28 cellular contexts compared by ENCODE assay signal in the genomic region with DNA sequence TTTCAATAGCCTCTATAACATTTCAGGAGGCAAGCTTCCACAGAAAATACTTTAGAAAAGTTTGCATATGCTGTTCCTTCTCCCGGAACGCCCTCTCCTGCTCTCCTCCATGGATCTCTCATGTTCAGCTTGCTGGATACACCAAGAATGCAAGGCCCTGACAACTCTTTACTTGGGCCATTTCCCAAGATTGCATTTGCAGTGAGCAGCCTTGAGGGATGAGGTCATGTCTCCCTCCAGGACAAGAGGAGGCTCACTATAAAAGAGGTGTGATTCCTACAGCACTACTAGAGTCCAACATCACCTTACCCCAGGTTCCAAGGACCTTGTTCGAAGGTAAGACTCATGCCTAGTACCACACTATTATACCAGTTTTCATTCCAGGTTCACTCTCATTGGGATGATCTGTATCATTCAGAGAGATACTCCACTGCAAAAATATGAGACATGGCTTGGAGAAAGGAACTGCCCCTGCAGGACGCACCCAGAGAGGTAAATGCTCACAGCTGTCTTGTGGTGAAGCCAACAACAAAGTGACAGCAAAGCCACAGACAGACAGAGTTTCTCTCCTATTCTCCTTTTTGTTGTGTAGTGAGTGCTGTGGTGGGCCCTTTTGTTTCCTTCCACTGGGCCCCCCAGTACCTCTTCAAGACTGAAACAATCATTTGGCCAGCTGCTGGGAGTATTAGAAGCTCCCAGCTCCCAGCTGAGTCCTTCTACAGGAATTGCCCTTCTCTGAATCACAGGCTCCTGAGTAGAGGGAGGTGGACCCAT.
DNase-seq lines count a peak whose midpoint lies in the region; ATAC-seq and TF ChIP-seq lines count a peak whose summit lies in the region.
"Had no signal": no experiment of that assay in that cellular context is flagged by ENCODE, and none has a peak within 500 bp of the region (broad histone marks: within the 10 kb centered on the region; RNA-seq: fewer than 3 reads in every experiment).

No MANE protein-coding gene starts in this region.

- DNase-seq in EL (peak; percentile 26), NCI-H226 (peak; percentile 20), fibroblast of gingiva (ENCODE audit: low read depth) (peak; percentile 28), gastrocnemius medialis (no peak), SHP77 (lab: John Stamatoyannopoulos, UW) (no peak), NCI-H2227 (lab: John Stamatoyannopoulos, UW; ENCODE audit: unreplicated experiment) (no peak), HK-2 (ENCODE audit: unreplicated experiment) (no peak)
- DNase-seq: activated CD4-positive, alpha-beta T cell treated with anti-CD3 and anti-CD28 coated beads for 48 hours; activated CD8-positive, alpha-beta memory T cell treated with anti-CD3 and anti-CD28 coated beads for 24 hours; body of pancreas; COR-L47; GF-D8; Kasumi-1; left cardiac atrium; NCI-H1436; NCI-H2081; NCI-H2227 treated with DMSO at 0.1 percent for 48 hours; nephron progenitor cell; substantia nigra; T1000 had no signal

- in situ Hi-C loops in gastrocnemius medialis (cut with MboI; ENCODE audit: low sequenced_read_pairs in 4 of 4): no loop called here

- intact Hi-C loops in gastrocnemius medialis (cut with DNase I; ENCODE audit: low total_unique reads): no loop called here

- no peaks in the 10 kb centered on the region for H3K36me3 ChIP-seq in gastrocnemius medialis

- H3K27me3 ChIP-seq in gastrocnemius medialis: no peaks in the 10 kb centered on the region
- H3K27me3 ChIP-seq: body of pancreas, hepatocyte had no signal

- H3K27ac ChIP-seq in gastrocnemius medialis: peak overlapping the region; percentile 62 to 75 (median 64)
- H3K27ac ChIP-seq: body of pancreas, C4-2B, hepatocyte, HL-60, RWPE1 had no signal

- no peak overlapping the region for H3K4me3 ChIP-seq in gastrocnemius medialis
- H3K4me3 ChIP-seq: body of pancreas, GM23338, hepatocyte, lung had no signal

- TF ChIP-seq POLR2A in gastrocnemius medialis (IDR thresholded peaks at IDR 0.05): no peak

- TF ChIP-seq CTCF in gastrocnemius medialis (IDR thresholded peaks at IDR 0.05 in 4 of 5, conservative IDR thresholded peaks at IDR 0.05 in 1 of 5): no peak

- H3K9me3 ChIP-seq in gastrocnemius medialis: no peaks in the 10 kb centered on the region
- H3K9me3 ChIP-seq: body of pancreas had no signal

- ATAC-seq in gastrocnemius medialis: peak; percentile 12 to 21
- ATAC-seq in HG02840 (IDR thresholded peaks at IDR 0.05; ENCODE audit: low FRiP score, unreplicated experiment): no peak
- ATAC-seq: body of pancreas; GM23338; left cardiac atrium; stimulated activated memory B cell treated with anti-CD40 and anti-IgM and Interleukin-4, amounts not matched to agents 10 μg/mL and 1 μg/mL and 100 μg/mL, for 72 hours had no signal

- H3K4me1 ChIP-seq in gastrocnemius medialis: peaks cover 30 to 39% of the 10 kb centered on the region in 2 donors
- H3K4me1 ChIP-seq: body of pancreas had no signal

Comparison
In these comparisons a context has a peak if more than half of its experiments do, and no peak if none do; other contexts are left out.
1. DNase-seq: peak in EL (single experiment), NCI-H226 (single experiment) and fibroblast of gingiva (single experiment); none in gastrocnemius medialis (0 of 2), SHP77 (0 of 2), NCI-H2227 (single experiment) and HK-2 (single experiment).